In the genomic region with DNA sequence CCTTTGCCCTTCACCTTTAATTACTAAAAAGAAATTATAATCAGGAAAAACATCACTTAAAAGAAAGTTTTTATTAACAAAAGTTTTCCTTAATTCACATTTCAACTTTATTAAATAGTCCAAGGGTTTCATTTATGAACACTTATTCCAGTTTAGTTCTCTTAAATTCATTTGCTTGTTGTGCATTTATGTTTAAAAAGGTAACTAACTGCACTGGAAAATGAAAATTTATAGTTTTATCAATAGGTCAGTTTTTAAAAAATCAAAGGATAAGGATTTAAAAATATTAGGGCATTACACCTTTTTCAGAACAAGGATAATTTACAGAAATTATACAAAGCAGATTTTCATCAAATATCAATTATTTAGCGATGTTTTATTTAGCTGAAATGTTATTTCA, we compare ENCODE assay signal across 8 cellular contexts. TPM values are rescaled to one million over a fixed set of nuclear protein-coding genes. Genes with fewer than 3 reads are reported as not detected.
A peak's percentile ranks its signal among the peaks of the same experiment; 100 is the strongest.
DNase-seq lines count a peak whose midpoint lies in the region; ATAC-seq lines count a peak whose summit lies in the region.

No MANE protein-coding gene starts in this region.

- H3K27me3 Mint-ChIP-seq in activated CD4-positive, alpha-beta T cell treated with anti-CD3 and anti-CD28 coated beads, Interleukin-2, amount 10 ng/mL, durations not matched to agents 24 days and 14 days, result no peaks in the 10 kb centered on the region
- H3K27me3 Mint-ChIP-seq in activated CD8-positive, alpha-beta T cell treated with anti-CD3 and anti-CD28 coated beads, Interleukin-2, amount 10 ng/mL, durations not matched to agents 7 days and 5 days (ENCODE audit: low read depth), result no peaks in the 10 kb centered on the region
- peaks cover 6 to 7% (median 6%) of the 10 kb centered on the region in 3 donors for H3K27me3 Mint-ChIP-seq in immature natural killer cell (ENCODE audit: low read depth in 3 of 3)

- peak overlapping the region in 1 of 2 donors; percentile 67 for H3K9ac ChIP-seq in stomach smooth muscle (ENCODE audit: low read length in 2 of 2)

- peak overlapping the region; percentile 72 to 85 for H3K4me3 ChIP-seq in stomach smooth muscle (ENCODE audit: low read length in 2 of 2)

- no peaks in the 10 kb centered on the region for H3K27me3 ChIP-seq in stomach smooth muscle (ENCODE audit: control insufficient read depth in 1 of 2, insufficient read depth in 2 of 2, low read length in 2 of 2)

- POLR2A ChIA-PET in activated CD8-positive, alpha-beta T cell treated with anti-CD3 and anti-CD28 coated beads, Interleukin-2, amount 10 ng/mL, durations not matched to agents 7 days and 5 days (lab: Charles Lee), result interaction anchor here (0.6 to 2.3 kb wide), 5 partner anchors 10 to 144 kb away, joined by 3 to 27 read pairs (median 10); a partner anchor contains a TSS

- ATAC-seq in activated CD8-positive, alpha-beta T cell treated with anti-CD3 and anti-CD28 coated beads, Interleukin-2, amount 10 ng/mL, durations not matched to agents 7 days and 5 days, result no peak
- no peak for ATAC-seq in GM19328 (IDR thresholded peaks at IDR 0.05; ENCODE audit: unreplicated experiment)

- intact Hi-C loops in activated CD4-positive, alpha-beta T cell treated with anti-CD3 and anti-CD28 coated beads, Interleukin-2, amount 10 ng/mL, durations not matched to agents 24 days and 14 days (cut with micrococcal nuclease), result loop anchor here (2.0 to 5.0 kb wide), 3 partner anchors 52 to 381 kb away; a partner anchor contains a TSS

- peaks cover 28 to 40% of the 10 kb centered on the region in 2 donors for H3K36me3 ChIP-seq in stomach smooth muscle (ENCODE audit: control insufficient read depth in 2 of 2, insufficient read depth in 2 of 2, low read length in 2 of 2)

- H3K4me1 Mint-ChIP-seq in activated CD4-positive, alpha-beta T cell treated with anti-CD3 and anti-CD28 coated beads, Interleukin-2, amount 10 ng/mL, durations not matched to agents 24 days and 14 days, result peaks cover 51% of the 10 kb centered on the region
- peaks cover 53% of the 10 kb centered on the region for H3K4me1 Mint-ChIP-seq in activated CD8-positive, alpha-beta T cell treated with anti-CD3 and anti-CD28 coated beads, Interleukin-2, amount 10 ng/mL, durations not matched to agents 7 days and 5 days (ENCODE audit: low read depth)
- peaks cover 44 to 47% of the 10 kb centered on the region in 2 donors for H3K4me1 Mint-ChIP-seq in immature natural killer cell

- H3K27ac Mint-ChIP-seq in activated CD4-positive, alpha-beta T cell treated with anti-CD3 and anti-CD28 coated beads, Interleukin-2, amount 10 ng/mL, durations not matched to agents 24 days and 14 days, result peak overlapping the region; percentile 91
- H3K27ac Mint-ChIP-seq in activated CD8-positive, alpha-beta T cell treated with anti-CD3 and anti-CD28 coated beads, Interleukin-2, amount 10 ng/mL, durations not matched to agents 7 days and 5 days, result peak overlapping the region; percentile 89
- peak overlapping the region; percentile 90 to 97 (median 94) for H3K27ac Mint-ChIP-seq in immature natural killer cell

- H3K36me3 Mint-ChIP-seq in activated CD4-positive, alpha-beta T cell treated with anti-CD3 and anti-CD28 coated beads, Interleukin-2, amount 10 ng/mL, durations not matched to agents 24 days and 14 days (ENCODE audit: low read depth), result peaks cover 65% of the 10 kb centered on the region
- peaks cover 77% of the 10 kb centered on the region for H3K36me3 Mint-ChIP-seq in activated CD8-positive, alpha-beta T cell treated with anti-CD3 and anti-CD28 coated beads, Interleukin-2, amount 10 ng/mL, durations not matched to agents 7 days and 5 days (ENCODE audit: low read depth)
- H3K36me3 Mint-ChIP-seq in immature natural killer cell, result peaks cover 14 to 48% (median 25%) of the 10 kb centered on the region in 3 donors

- peaks cover 14% of the 10 kb centered on the region for H3K4me1 ChIP-seq in stomach smooth muscle (ENCODE audit: control insufficient read depth, insufficient read depth, low read length)

- peak overlapping the region; percentile 95 for H3K4me3 Mint-ChIP-seq in activated CD4-positive, alpha-beta T cell treated with anti-CD3 and anti-CD28 coated beads, Interleukin-2, amount 10 ng/mL, durations not matched to agents 24 days and 14 days
- peak overlapping the region; percentile 93 for H3K4me3 Mint-ChIP-seq in activated CD8-positive, alpha-beta T cell treated with anti-CD3 and anti-CD28 coated beads, Interleukin-2, amount 10 ng/mL, durations not matched to agents 7 days and 5 days
- peak overlapping the region; percentile 83 to 96 (median 90) for H3K4me3 Mint-ChIP-seq in immature natural killer cell

- no peak for DNase-seq in activated CD4-positive, alpha-beta T cell treated with anti-CD3 and anti-CD28 coated beads, Interleukin-2, amount 10 ng/mL, durations not matched to agents 24 days and 14 days
- DNase-seq in activated CD4-positive, alpha-beta T cell treated with anti-CD3 and anti-CD28 coated beads for 4 hours, result no peak
- no peak for DNase-seq in activated CD8-positive, alpha-beta T cell treated with anti-CD3 and anti-CD28 coated beads, Interleukin-2, amount 10 ng/mL, durations not matched to agents 7 days and 5 days
- DNase-seq in immature natural killer cell (no peak), activated gamma-delta T cell (lab: John Stamatoyannopoulos, UW) (no peak), cerebellar nuclear complex (lab: John Stamatoyannopoulos, UW) (no peak)

- H3K9me3 ChIP-seq in stomach smooth muscle (ENCODE audit: control insufficient read depth in 2 of 2, low read length in 2 of 2), result no peaks in the 10 kb centered on the region

- CTCF ChIA-PET in activated CD8-positive, alpha-beta T cell treated with anti-CD3 and anti-CD28 coated beads, Interleukin-2, amount 10 ng/mL, durations not matched to agents 7 days and 5 days (lab: Charles Lee), result interaction anchor here (0.7 to 4.8 kb wide), 5 partner anchors 10 to 382 kb away, joined by 3 to 18 read pairs (median 3); a partner anchor contains a TSS

- peak overlapping the region; percentile 77 for H3K27ac ChIP-seq in stomach smooth muscle (ENCODE audit: low read length)

- H3K9me3 Mint-ChIP-seq in activated CD4-positive, alpha-beta T cell treated with anti-CD3 and anti-CD28 coated beads, Interleukin-2, amount 10 ng/mL, durations not matched to agents 24 days and 14 days, result no peaks in the 10 kb centered on the region
- H3K9me3 Mint-ChIP-seq in activated CD8-positive, alpha-beta T cell treated with anti-CD3 and anti-CD28 coated beads, Interleukin-2, amount 10 ng/mL, durations not matched to agents 7 days and 5 days (ENCODE audit: insufficient read depth), result no peaks in the 10 kb centered on the region
- H3K9me3 Mint-ChIP-seq in immature natural killer cell, result no peaks in the 10 kb centered on the region

RNA-seq across cellular contexts. Expression of a gene that starts 1.0 kb away (rescaled TPM):
- 69.9 and 70.9 TPM in 2 replicates for total RNA-seq in activated CD4-positive, alpha-beta T cell treated with anti-CD3 and anti-CD28 coated beads, Interleukin-2, amount 10 ng/mL, durations not matched to agents 24 days and 14 days
- total RNA-seq in activated CD8-positive, alpha-beta T cell treated with anti-CD3 and anti-CD28 coated beads, Interleukin-2, amount 10 ng/mL, durations not matched to agents 7 days and 5 days, result 10 to 100 TPM; 97.8 to 98.8 TPM
- 100 to 1,000 TPM in 1 of 3 donors, 10 to 100 TPM in 2; 43.3 to 138 (median 91.7) TPM for polyA plus RNA-seq in immature natural killer cell

RNA-seq across cellular contexts. Expression of a gene that starts 9.5 kb away (rescaled TPM):
- 119 and 123 TPM in 2 replicates for total RNA-seq in activated CD4-positive, alpha-beta T cell treated with anti-CD3 and anti-CD28 coated beads, Interleukin-2, amount 10 ng/mL, durations not matched to agents 24 days and 14 days
- total RNA-seq in activated CD8-positive, alpha-beta T cell treated with anti-CD3 and anti-CD28 coated beads, Interleukin-2, amount 10 ng/mL, durations not matched to agents 7 days and 5 days, result 10 to 100 TPM; 80.1 to 81.6 TPM
- 10 to 100 TPM; 31.5 to 43.3 (median 37.8) TPM for polyA plus RNA-seq in immature natural killer cell

RNA-seq across cellular contexts. Expression of a gene that starts 13.9 kb away (rescaled TPM):
- not detected in 2 replicates for total RNA-seq in activated CD4-positive, alpha-beta T cell treated with anti-CD3 and anti-CD28 coated beads, Interleukin-2, amount 10 ng/mL, durations not matched to agents 24 days and 14 days
- total RNA-seq in activated CD8-positive, alpha-beta T cell treated with anti-CD3 and anti-CD28 coated beads, Interleukin-2, amount 10 ng/mL, durations not matched to agents 7 days and 5 days, result not detected
- polyA plus RNA-seq in immature natural killer cell, result 10 to 100 TPM in 1 of 3 donors, 1 to 10 TPM in 2; 2.6 to 22.5 (median 4.3) TPM

RNA-seq across cellular contexts. Expression of a gene that starts 26.0 kb away (rescaled TPM):
- total RNA-seq in activated CD4-positive, alpha-beta T cell treated with anti-CD3 and anti-CD28 coated beads, Interleukin-2, amount 10 ng/mL, durations not matched to agents 24 days and 14 days, result 48.1 and 51.1 TPM in 2 replicates
- total RNA-seq in activated CD8-positive, alpha-beta T cell treated with anti-CD3 and anti-CD28 coated beads, Interleukin-2, amount 10 ng/mL, durations not matched to agents 7 days and 5 days, result 10 to 100 TPM; 42.4 to 44.0 TPM
- polyA plus RNA-seq in immature natural killer cell, result 10 to 100 TPM in 1 of 3 donors, 1 to 10 TPM in 2; 2.6 to 10.5 (median 5.8) TPM

RNA-seq across cellular contexts. Expression of a gene that starts 52.0 kb away (rescaled TPM):
- 119 and 120 TPM in 2 replicates for total RNA-seq in activated CD4-positive, alpha-beta T cell treated with anti-CD3 and anti-CD28 coated beads, Interleukin-2, amount 10 ng/mL, durations not matched to agents 24 days and 14 days
- total RNA-seq in activated CD8-positive, alpha-beta T cell treated with anti-CD3 and anti-CD28 coated beads, Interleukin-2, amount 10 ng/mL, durations not matched to agents 7 days and 5 days, result 10 to 100 TPM; 89.0 to 89.5 TPM
- 100 to 1,000 TPM in 1 of 3 donors, 10 to 100 TPM in 2; 67.1 to 104 (median 71.7) TPM for polyA plus RNA-seq in immature natural killer cell
